15 cellular contexts compared by ENCODE assay signal in genomic region chr3:14664170-14664569, GRCh38. TPM values are rescaled to one million over a fixed set of nuclear protein-coding genes. Genes with fewer than 3 reads are reported as not detected.
DNase-seq lines count a peak whose midpoint lies in the region; ATAC-seq and TF ChIP-seq lines count a peak whose summit lies in the region.
"Had no signal": no experiment of that assay in that cellular context is flagged by ENCODE, and none has a peak within 500 bp of the region (broad histone marks: within the 10 kb centered on the region; RNA-seq: fewer than 3 reads in every experiment).

No MANE protein-coding gene starts in this region.

- peak overlapping the region; percentile 21 for H3K27ac Mint-ChIP-seq in activated CD4-positive, alpha-beta T cell treated with anti-CD3 and anti-CD28 coated beads for 36 hours
- H3K27ac Mint-ChIP-seq in activated CD4-positive, alpha-beta T cell treated with anti-CD3 and anti-CD28 coated beads, Interleukin-2, amount 10 ng/mL, durations not matched to agents 24 days and 14 days, result no peak overlapping the region
- peak overlapping the region; percentile 53 for H3K27ac Mint-ChIP-seq in activated naive CD4-positive, alpha-beta T cell treated with anti-CD3 and anti-CD28 coated beads, Interleukin-2, amount 50 U/mL, for 24 hours
- peak overlapping the region in 1 of 2 donors; percentile 85 for H3K27ac Mint-ChIP-seq in activated naive CD4-positive, alpha-beta T cell treated with anti-CD3 and anti-CD28 coated beads, Interleukin-2, amount 50 U/mL, for 72 hours
- H3K27ac Mint-ChIP-seq in activated naive CD8-positive, alpha-beta T cell treated with anti-CD3 and anti-CD28 coated beads, Interleukin-2, amount 50 U/mL, for 24 hours, result peak overlapping the region; percentile 46
- H3K27ac Mint-ChIP-seq in mesothelial cell of epicardium, result peak overlapping the region; percentile 60
- H3K27ac Mint-ChIP-seq: CD4-positive, alpha-beta T cell had no signal

- peaks cover 8% of the 10 kb centered on the region for H3K4me1 Mint-ChIP-seq in activated CD4-positive, alpha-beta T cell treated with anti-CD3 and anti-CD28 coated beads for 36 hours
- H3K4me1 Mint-ChIP-seq in activated CD4-positive, alpha-beta T cell treated with anti-CD3 and anti-CD28 coated beads, Interleukin-2, amount 10 ng/mL, durations not matched to agents 24 days and 14 days, result no peaks in the 10 kb centered on the region
- H3K4me1 Mint-ChIP-seq in activated naive CD4-positive, alpha-beta T cell treated with anti-CD3 and anti-CD28 coated beads, Interleukin-2, amount 50 U/mL, for 24 hours, result peaks cover 3% of the 10 kb centered on the region
- H3K4me1 Mint-ChIP-seq in activated naive CD8-positive, alpha-beta T cell treated with anti-CD3 and anti-CD28 coated beads, Interleukin-2, amount 50 U/mL, for 24 hours, result peaks cover 10% of the 10 kb centered on the region
- H3K4me1 Mint-ChIP-seq in mesothelial cell of epicardium, result peaks cover 3% of the 10 kb centered on the region

- DNase-seq in activated CD4-positive, alpha-beta T cell treated with anti-CD3 and anti-CD28 coated beads for 36 hours, result no peak
- no peak for DNase-seq in activated CD4-positive, alpha-beta T cell treated with anti-CD3 and anti-CD28 coated beads, Interleukin-2, amount 10 ng/mL, durations not matched to agents 24 days and 14 days
- DNase-seq in activated naive CD4-positive, alpha-beta T cell treated with anti-CD3 and anti-CD28 coated beads, Interleukin-2, amount 50 U/mL, for 72 hours (ENCODE audit: low spot score in 2 of 2), result no peak
- no peak for DNase-seq in activated naive CD8-positive, alpha-beta T cell treated with anti-CD3 and anti-CD28 coated beads, Interleukin-2, amount 50 U/mL, for 24 hours
- DNase-seq in mesothelial cell of epicardium (ENCODE audit: low spot score in 2 of 2, unreplicated experiment in 2 of 2), result no peak
- no peak for DNase-seq in activated gamma-delta T cell (lab: John Stamatoyannopoulos, UW)
- DNase-seq in stimulated activated CD4-positive, alpha-beta T cell treated with anti-CD3 and anti-CD28 coated beads, Interleukin-15, amount 100 ng/mL, for 24 hours, result no peak
- DNase-seq: AML-193; Caco-2; CD4-positive, alpha-beta T cell; GM23248; HCEC 1CT had no signal

- H3K36me3 Mint-ChIP-seq in activated CD4-positive, alpha-beta T cell treated with anti-CD3 and anti-CD28 coated beads for 36 hours (ENCODE audit: low read depth), result peaks cover 58% of the 10 kb centered on the region
- peaks cover 75% of the 10 kb centered on the region for H3K36me3 Mint-ChIP-seq in activated CD4-positive, alpha-beta T cell treated with anti-CD3 and anti-CD28 coated beads, Interleukin-2, amount 10 ng/mL, durations not matched to agents 24 days and 14 days (ENCODE audit: low read depth)
- peaks cover 23% of the 10 kb centered on the region for H3K36me3 Mint-ChIP-seq in activated naive CD4-positive, alpha-beta T cell treated with anti-CD3 and anti-CD28 coated beads, Interleukin-2, amount 50 U/mL, for 24 hours
- peaks cover 22 to 33% of the 10 kb centered on the region in 2 donors for H3K36me3 Mint-ChIP-seq in activated naive CD4-positive, alpha-beta T cell treated with anti-CD3 and anti-CD28 coated beads, Interleukin-2, amount 50 U/mL, for 72 hours
- peaks cover 64% of the 10 kb centered on the region for H3K36me3 Mint-ChIP-seq in activated naive CD8-positive, alpha-beta T cell treated with anti-CD3 and anti-CD28 coated beads, Interleukin-2, amount 50 U/mL, for 24 hours (ENCODE audit: low read depth)
- peaks cover 48% of the 10 kb centered on the region for H3K36me3 Mint-ChIP-seq in mesothelial cell of epicardium

- no peaks in the 10 kb centered on the region for H3K27me3 Mint-ChIP-seq in activated CD4-positive, alpha-beta T cell treated with anti-CD3 and anti-CD28 coated beads for 36 hours
- H3K27me3 Mint-ChIP-seq in activated CD4-positive, alpha-beta T cell treated with anti-CD3 and anti-CD28 coated beads, Interleukin-2, amount 10 ng/mL, durations not matched to agents 24 days and 14 days, result no peaks in the 10 kb centered on the region
- no peaks in the 10 kb centered on the region for H3K27me3 Mint-ChIP-seq in activated naive CD4-positive, alpha-beta T cell treated with anti-CD3 and anti-CD28 coated beads, Interleukin-2, amount 50 U/mL, for 24 hours
- H3K27me3 Mint-ChIP-seq in activated naive CD8-positive, alpha-beta T cell treated with anti-CD3 and anti-CD28 coated beads, Interleukin-2, amount 50 U/mL, for 24 hours, result no peaks in the 10 kb centered on the region
- no peaks in the 10 kb centered on the region for H3K27me3 Mint-ChIP-seq in mesothelial cell of epicardium (ENCODE audit: low read depth)
- H3K27me3 Mint-ChIP-seq: CD4-positive, alpha-beta T cell had no signal

- POLR2A ChIA-PET in activated CD4-positive, alpha-beta T cell treated with anti-CD3 and anti-CD28 coated beads for 36 hours (lab: Charles Lee), result no interaction called here

- H3K4me3 Mint-ChIP-seq in activated CD4-positive, alpha-beta T cell treated with anti-CD3 and anti-CD28 coated beads for 36 hours, result no peak overlapping the region
- H3K4me3 Mint-ChIP-seq in activated CD4-positive, alpha-beta T cell treated with anti-CD3 and anti-CD28 coated beads, Interleukin-2, amount 10 ng/mL, durations not matched to agents 24 days and 14 days, result no peak overlapping the region
- H3K4me3 Mint-ChIP-seq in activated naive CD4-positive, alpha-beta T cell treated with anti-CD3 and anti-CD28 coated beads, Interleukin-2, amount 50 U/mL, for 24 hours, result no peak overlapping the region
- H3K4me3 Mint-ChIP-seq in activated naive CD8-positive, alpha-beta T cell treated with anti-CD3 and anti-CD28 coated beads, Interleukin-2, amount 50 U/mL, for 24 hours, result no peak overlapping the region
- H3K4me3 Mint-ChIP-seq in mesothelial cell of epicardium, result no peak overlapping the region
- H3K4me3 Mint-ChIP-seq: CD4-positive, alpha-beta T cell had no signal

- TF ChIP-seq CTCF in mesothelial cell of epicardium (IDR thresholded peaks at IDR 0.05; ENCODE audit: unreplicated experiment), result no peak

- no peaks in the 10 kb centered on the region for H3K9me3 Mint-ChIP-seq in activated CD4-positive, alpha-beta T cell treated with anti-CD3 and anti-CD28 coated beads for 36 hours (ENCODE audit: low read depth)
- no peaks in the 10 kb centered on the region for H3K9me3 Mint-ChIP-seq in activated CD4-positive, alpha-beta T cell treated with anti-CD3 and anti-CD28 coated beads, Interleukin-2, amount 10 ng/mL, durations not matched to agents 24 days and 14 days
- no peaks in the 10 kb centered on the region for H3K9me3 Mint-ChIP-seq in activated naive CD4-positive, alpha-beta T cell treated with anti-CD3 and anti-CD28 coated beads, Interleukin-2, amount 50 U/mL, for 24 hours
- no peaks in the 10 kb centered on the region for H3K9me3 Mint-ChIP-seq in activated naive CD4-positive, alpha-beta T cell treated with anti-CD3 and anti-CD28 coated beads, Interleukin-2, amount 50 U/mL, for 72 hours
- H3K9me3 Mint-ChIP-seq in activated naive CD8-positive, alpha-beta T cell treated with anti-CD3 and anti-CD28 coated beads, Interleukin-2, amount 50 U/mL, for 24 hours, result no peaks in the 10 kb centered on the region
- H3K9me3 Mint-ChIP-seq in mesothelial cell of epicardium, result no peaks in the 10 kb centered on the region
- H3K9me3 Mint-ChIP-seq: CD4-positive, alpha-beta T cell had no signal

- no peak for ATAC-seq in activated CD4-positive, alpha-beta T cell treated with anti-CD3 and anti-CD28 coated beads for 36 hours
- no peak for ATAC-seq in activated naive CD4-positive, alpha-beta T cell treated with anti-CD3 and anti-CD28 coated beads, Interleukin-2, amount 50 U/mL, for 72 hours
- no peak for ATAC-seq in activated naive CD8-positive, alpha-beta T cell treated with anti-CD3 and anti-CD28 coated beads, Interleukin-2, amount 50 U/mL, for 24 hours
- ATAC-seq: A549 had no signal

- intact Hi-C loops in activated CD4-positive, alpha-beta T cell treated with anti-CD3 and anti-CD28 coated beads for 36 hours (cut with DNase I, micrococcal nuclease), result no loop called here
- intact Hi-C loops in activated CD4-positive, alpha-beta T cell treated with anti-CD3 and anti-CD28 coated beads, Interleukin-2, amount 10 ng/mL, durations not matched to agents 24 days and 14 days (cut with micrococcal nuclease), result no loop called here

- CTCF ChIA-PET in activated CD4-positive, alpha-beta T cell treated with anti-CD3 and anti-CD28 coated beads for 36 hours (lab: Charles Lee), result interaction anchor here (0.6 kb wide), 1 partner anchor 1644 kb away, joined by 5 read pairs; no protein-coding TSS in a partner anchor

RNA-seq across cellular contexts. Expression of gene C3orf20, which starts 10.8 kb away (rescaled TPM):
- not detected for total RNA-seq in activated CD4-positive, alpha-beta T cell treated with anti-CD3 and anti-CD28 coated beads for 36 hours
- total RNA-seq in activated CD4-positive, alpha-beta T cell treated with anti-CD3 and anti-CD28 coated beads, Interleukin-2, amount 10 ng/mL, durations not matched to agents 24 days and 14 days, result 0.19 and 0.28 TPM in 2 replicates
- under 1 TPM in 1 of 2 donors, not detected in 1; 0.56 TPM for total RNA-seq in activated naive CD4-positive, alpha-beta T cell treated with anti-CD3 and anti-CD28 coated beads, Interleukin-2, amount 50 U/mL, for 72 hours
- total RNA-seq in mesothelial cell of epicardium, result 0.09 to 0.13 TPM (median 0.11 TPM) in 3 replicates
- total RNA-seq: GM23248, H4 had no signal

RNA-seq across cellular contexts. Expression of gene CCDC174, which starts 12.6 kb away (rescaled TPM):
- total RNA-seq in activated CD4-positive, alpha-beta T cell treated with anti-CD3 and anti-CD28 coated beads for 36 hours, result 10 to 100 TPM; 16.2 to 18.2 TPM
- total RNA-seq in activated CD4-positive, alpha-beta T cell treated with anti-CD3 and anti-CD28 coated beads, Interleukin-2, amount 10 ng/mL, durations not matched to agents 24 days and 14 days, result 16.0 and 16.8 TPM in 2 replicates
- total RNA-seq in activated naive CD4-positive, alpha-beta T cell treated with anti-CD3 and anti-CD28 coated beads, Interleukin-2, amount 50 U/mL, for 72 hours, result 10 to 100 TPM; 19.8 to 23.3 TPM
- total RNA-seq in mesothelial cell of epicardium, result 21.8 to 25.5 TPM (median 22.6 TPM) in 3 replicates
